8 cellular contexts compared by ENCODE assay signal in the genomic region with DNA sequence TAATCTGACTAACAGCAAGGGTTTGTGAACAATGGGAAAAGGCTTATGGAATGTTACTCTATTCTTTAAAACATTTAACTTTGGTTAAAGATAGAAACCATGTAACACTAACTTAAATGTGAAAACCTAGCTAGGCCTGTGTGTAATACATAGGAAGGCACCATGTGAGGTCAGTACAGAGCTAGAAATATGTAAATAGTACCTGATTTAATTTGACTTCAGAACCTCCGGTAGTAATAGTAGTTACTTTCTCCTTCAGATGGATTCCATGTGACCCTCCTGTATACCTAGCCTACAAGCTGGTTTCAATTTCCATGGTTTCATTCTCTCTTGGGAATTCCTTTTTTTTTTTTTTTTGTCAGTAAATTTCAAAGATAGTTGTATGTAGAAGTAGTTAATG. TPM values are rescaled to one million over a fixed set of nuclear protein-coding genes. Genes with fewer than 3 reads are reported as not detected.
A peak's percentile ranks its signal among the peaks of the same experiment; 100 is the strongest.
DNase-seq lines count a peak whose midpoint lies in the region; ATAC-seq lines count a peak whose summit lies in the region.

No MANE protein-coding gene starts in this region.

- H3K9ac ChIP-seq in rectal smooth muscle tissue (ENCODE audit: low read length): no peak overlapping the region

- H3K27me3 ChIP-seq in rectal smooth muscle tissue (ENCODE audit: control insufficient read depth, insufficient read depth, low read length): no peaks in the 10 kb centered on the region

- H3K4me1 Mint-ChIP-seq in activated T-helper 1 cell treated with anti-CD3 and anti-CD28 coated beads, Interleukin-12 subunit alpha, Interleukin-12 subunit beta, Interleukin-2, Interleukin-4 antibody, amounts not matched to agents 30 ng/mL and 10 ng/mL and 1 ng/mL, durations not matched to agents 14 hours and 24 hours and 36 hours (ENCODE audit: low read depth): peaks cover 58% of the 10 kb centered on the region

- H3K36me3 Mint-ChIP-seq in activated T-helper 1 cell treated with anti-CD3 and anti-CD28 coated beads, Interleukin-12 subunit alpha, Interleukin-12 subunit beta, Interleukin-2, Interleukin-4 antibody, amounts not matched to agents 30 ng/mL and 10 ng/mL and 1 ng/mL, durations not matched to agents 14 hours and 24 hours and 36 hours (ENCODE audit: low read depth): peaks cover 23% of the 10 kb centered on the region

- ATAC-seq in GM18870 (IDR thresholded peaks at IDR 0.05; ENCODE audit: unreplicated experiment) (peak; percentile 79), HG03095 (IDR thresholded peaks at IDR 0.05; ENCODE audit: unreplicated experiment) (peak; percentile 78), left cardiac atrium (peak; percentile 31 to 52)

- no peaks in the 10 kb centered on the region for H3K36me3 ChIP-seq in rectal smooth muscle tissue (ENCODE audit: control insufficient read depth, insufficient read depth, low read length)

- H3K27ac Mint-ChIP-seq in activated T-helper 1 cell treated with anti-CD3 and anti-CD28 coated beads, Interleukin-12 subunit alpha, Interleukin-12 subunit beta, Interleukin-2, Interleukin-4 antibody, amounts not matched to agents 30 ng/mL and 10 ng/mL and 1 ng/mL, durations not matched to agents 14 hours and 24 hours and 36 hours: peak overlapping the region; percentile 95

- H3K4me3 ChIP-seq in rectal smooth muscle tissue (ENCODE audit: low read length): peak overlapping the region; percentile 96

- intact Hi-C loops in activated T-helper 1 cell treated with anti-CD3 and anti-CD28 coated beads, Interleukin-12 subunit alpha, Interleukin-12 subunit beta, Interleukin-2, Interleukin-4 antibody, amounts not matched to agents 30 ng/mL and 10 ng/mL and 1 ng/mL, durations not matched to agents 14 hours and 24 hours and 36 hours (cut with micrococcal nuclease): loop anchor here (2.0 to 5.0 kb wide), 2 partner anchors 47 to 224 kb away; no protein-coding TSS in a partner anchor
- intact Hi-C loops in left cardiac atrium (cut with DNase I): loop anchor here in 1 of 2 donors (10.0 kb wide), 1 partner anchor 94 kb away; no protein-coding TSS in a partner anchor

- H3K9me3 Mint-ChIP-seq in activated T-helper 1 cell treated with anti-CD3 and anti-CD28 coated beads, Interleukin-12 subunit alpha, Interleukin-12 subunit beta, Interleukin-2, Interleukin-4 antibody, amounts not matched to agents 30 ng/mL and 10 ng/mL and 1 ng/mL, durations not matched to agents 14 hours and 24 hours and 36 hours: peaks cover 5% of the 10 kb centered on the region

- H3K4me1 ChIP-seq in rectal smooth muscle tissue (ENCODE audit: control insufficient read depth, insufficient read depth, low read length): peaks cover 3% of the 10 kb centered on the region

- H3K4me3 Mint-ChIP-seq in activated T-helper 1 cell treated with anti-CD3 and anti-CD28 coated beads, Interleukin-12 subunit alpha, Interleukin-12 subunit beta, Interleukin-2, Interleukin-4 antibody, amounts not matched to agents 30 ng/mL and 10 ng/mL and 1 ng/mL, durations not matched to agents 14 hours and 24 hours and 36 hours: peak overlapping the region; percentile 98

- peak; percentile 11 for DNase-seq in COLO668 (lab: John Stamatoyannopoulos, UW; ENCODE audit: unreplicated experiment)
- peak; percentile 26 for DNase-seq in NCI-H2196 (lab: John Stamatoyannopoulos, UW; ENCODE audit: unreplicated experiment)
- DNase-seq in activated T-helper 1 cell treated with anti-CD3 and anti-CD28 coated beads, Interleukin-12 subunit alpha, Interleukin-12 subunit beta, Interleukin-2, Interleukin-4 antibody, amounts not matched to agents 30 ng/mL and 10 ng/mL and 1 ng/mL, durations not matched to agents 14 hours and 24 hours and 36 hours (ENCODE audit: low spot score): no peak
- DNase-seq in left cardiac atrium: no peak
- no peak for DNase-seq in inferior parietal cortex (ENCODE audit: extremely low spot score)

- H3K27ac ChIP-seq in rectal smooth muscle tissue (ENCODE audit: low read depth, low read length): no peak overlapping the region

- H3K27me3 Mint-ChIP-seq in activated T-helper 1 cell treated with anti-CD3 and anti-CD28 coated beads, Interleukin-12 subunit alpha, Interleukin-12 subunit beta, Interleukin-2, Interleukin-4 antibody, amounts not matched to agents 30 ng/mL and 10 ng/mL and 1 ng/mL, durations not matched to agents 14 hours and 24 hours and 36 hours (ENCODE audit: insufficient read depth): no peaks in the 10 kb centered on the region

RNA-seq across cellular contexts. Expression of a gene that starts 1.3 kb away (rescaled TPM):
- 68.4 and 71.0 TPM in 2 replicates for total RNA-seq in activated T-helper 1 cell treated with anti-CD3 and anti-CD28 coated beads, Interleukin-12 subunit alpha, Interleukin-12 subunit beta, Interleukin-2, Interleukin-4 antibody, amounts not matched to agents 30 ng/mL and 10 ng/mL and 1 ng/mL, durations not matched to agents 14 hours and 24 hours and 36 hours
- total RNA-seq in left cardiac atrium: 10 to 100 TPM; 10.1 to 10.2 TPM

Comparison
In these comparisons a context has a peak if more than half of its experiments do, and no peak if none do; other contexts are left out.
1. DNase-seq: peak in COLO668 (single experiment) and NCI-H2196 (single experiment); none in activated T-helper 1 cell treated with anti-CD3 and anti-CD28 coated beads, Interleukin-12 subunit alpha, Interleukin-12 subunit beta, Interleukin-2, Interleukin-4 antibody, amounts not matched to agents 30 ng/mL and 10 ng/mL and 1 ng/mL, durations not matched to agents 14 hours and 24 hours and 36 hours (single experiment), left cardiac atrium (single experiment) and inferior parietal cortex (single experiment).
2. Peak in every context shown above with its lines, with median percentiles within 50 percentile points of each other: ATAC-seq.